Comparison of ENCODE assay signal across 8 cellular contexts in genomic region chr17:83192789-83193335, GRCh38.
DNase-seq lines count a peak whose midpoint lies in the region; ATAC-seq and TF ChIP-seq lines count a peak whose summit lies in the region.
"Not testable (repeated sequence)": the region's sequence is repeated elsewhere in the genome, so short reads cannot be mapped to it uniquely, and the experiment has no call there.

No MANE protein-coding gene starts in this region.

- peaks cover 0 to 15% (median 10%) of the 10 kb centered on the region in 6 donors for H3K4me1 ChIP-seq in spleen
- not testable (repeated sequence) for H3K4me1 ChIP-seq in uterus

- not testable (repeated sequence) for H3K27ac Mint-ChIP-seq in CD14-positive monocyte

- H3K27me3 ChIP-seq in spleen (replicated peaks in 1 of 7), result peaks cover 0 to 26% (median 0%) of the 10 kb centered on the region in 7 donors
- H3K27me3 ChIP-seq in uterus, result not testable (repeated sequence)

- TF ChIP-seq POLR2A in spleen (IDR thresholded peaks at IDR 0.05); uterus (IDR thresholded peaks at IDR 0.05): not testable (repeated sequence)

- H3K4me3 ChIP-seq in coronary artery, spleen, uterus: not testable (repeated sequence)

- H3K9me3 ChIP-seq in spleen, uterus: not testable (repeated sequence)

- TF ChIP-seq CTCF in CD14-positive monocyte (IDR thresholded peaks at IDR 0.05); coronary artery (IDR thresholded peaks at IDR 0.05); spleen (IDR thresholded peaks at IDR 0.05 in 8 of 11, conservative IDR thresholded peaks at IDR 0.05 in 3 of 11); uterus (IDR thresholded peaks at IDR 0.05): not testable (repeated sequence)

- WGBS in spleen, 5 donors, result 0 to 80% (median 45%) methylated on average over 1 to 2 of the region's 2 CpGs; no CpG with 5 or more reads in 1 of the 5 donors

- H3K36me3 ChIP-seq in spleen, uterus: not testable (repeated sequence)

- H3K9me3 Mint-ChIP-seq in CD14-positive monocyte, result peaks cover 6 to 11% (median 9%) of the 10 kb centered on the region in 7 donors
- H3K9me3 Mint-ChIP-seq in activated T-cell treated with anti-CD3 and anti-CD28 coated beads, Interleukin-2, amount 50 U/mL, for 4 hours, result not testable (repeated sequence)

- peaks cover 0 to 11% (median 7%) of the 10 kb centered on the region in 3 donors for H3K27me3 Mint-ChIP-seq in CD14-positive monocyte (ENCODE audit: low read depth in 3 of 3)
- H3K27me3 Mint-ChIP-seq in activated T-cell treated with anti-CD3 and anti-CD28 coated beads, Interleukin-2, amount 50 U/mL, for 4 hours (ENCODE audit: low read depth), result not testable (repeated sequence)

- intact Hi-C loops in CD14-positive monocyte (cut with micrococcal nuclease); left cardiac atrium (cut with DNase I); spleen (cut with DNase I; ENCODE audit: low total_unique reads); uterus (cut with DNase I; ENCODE audit: low total_unique reads): not testable (repeated sequence)

- not testable (repeated sequence) for H3K36me3 Mint-ChIP-seq in CD14-positive monocyte; activated T-cell treated with anti-CD3 and anti-CD28 coated beads, Interleukin-2, amount 50 U/mL, for 4 hours (ENCODE audit: insufficient read depth)

- peaks cover 36% of the 10 kb centered on the region for H3K4me1 Mint-ChIP-seq in CD14-positive monocyte
- H3K4me1 Mint-ChIP-seq in activated T-cell treated with anti-CD3 and anti-CD28 coated beads, Interleukin-2, amount 50 U/mL, for 4 hours (ENCODE audit: low read depth), result peaks cover 13% of the 10 kb centered on the region

- peak; percentile 91 for DNase-seq in CD14-positive monocyte (ENCODE audit: low spot score)
- DNase-seq in T1000 (lab: John Stamatoyannopoulos, UW), result peak; percentile 82
- DNase-seq in activated T-cell treated with anti-CD3 and anti-CD28 coated beads, Interleukin-2, amount 50 U/mL, for 4 hours, result peak; percentile 1
- peak; percentile 59 for DNase-seq in coronary artery (ENCODE audit: low spot score)
- DNase-seq in left cardiac atrium, result peak; percentile 21
- DNase-seq in mesenteric fat pad (ENCODE audit: low spot score), result peak; percentile 53
- DNase-seq in spleen, result peak; percentile 70
- peak; percentile 8 for DNase-seq in uterus

- not testable (repeated sequence) for ATAC-seq in activated T-cell treated with anti-CD3 and anti-CD28 coated beads, Interleukin-2, amount 50 U/mL, for 4 hours; left cardiac atrium

- peak overlapping the region in 1 of 2 donors; percentile 90 for H3K27ac ChIP-seq in coronary artery
- H3K27ac ChIP-seq in spleen, uterus: not testable (repeated sequence)

- H3K4me3 Mint-ChIP-seq in CD14-positive monocyte; activated T-cell treated with anti-CD3 and anti-CD28 coated beads, Interleukin-2, amount 50 U/mL, for 4 hours: not testable (repeated sequence)

Comparison
In these comparisons a context has a peak if more than half of its experiments do, and no peak if none do; other contexts are left out.
1. DNase-seq: peak in every context shown above with its lines; median percentile 91 in CD14-positive monocyte; 82 in T1000; 70 in spleen; 59 in coronary artery; 53 in mesenteric fat pad; 21 in left cardiac atrium; 8 in uterus; 1 in activated T-cell treated with anti-CD3 and anti-CD28 coated beads, Interleukin-2, amount 50 U/mL, for 4 hours.